ENCODE assay signal across 16 cellular contexts in the genomic region with DNA sequence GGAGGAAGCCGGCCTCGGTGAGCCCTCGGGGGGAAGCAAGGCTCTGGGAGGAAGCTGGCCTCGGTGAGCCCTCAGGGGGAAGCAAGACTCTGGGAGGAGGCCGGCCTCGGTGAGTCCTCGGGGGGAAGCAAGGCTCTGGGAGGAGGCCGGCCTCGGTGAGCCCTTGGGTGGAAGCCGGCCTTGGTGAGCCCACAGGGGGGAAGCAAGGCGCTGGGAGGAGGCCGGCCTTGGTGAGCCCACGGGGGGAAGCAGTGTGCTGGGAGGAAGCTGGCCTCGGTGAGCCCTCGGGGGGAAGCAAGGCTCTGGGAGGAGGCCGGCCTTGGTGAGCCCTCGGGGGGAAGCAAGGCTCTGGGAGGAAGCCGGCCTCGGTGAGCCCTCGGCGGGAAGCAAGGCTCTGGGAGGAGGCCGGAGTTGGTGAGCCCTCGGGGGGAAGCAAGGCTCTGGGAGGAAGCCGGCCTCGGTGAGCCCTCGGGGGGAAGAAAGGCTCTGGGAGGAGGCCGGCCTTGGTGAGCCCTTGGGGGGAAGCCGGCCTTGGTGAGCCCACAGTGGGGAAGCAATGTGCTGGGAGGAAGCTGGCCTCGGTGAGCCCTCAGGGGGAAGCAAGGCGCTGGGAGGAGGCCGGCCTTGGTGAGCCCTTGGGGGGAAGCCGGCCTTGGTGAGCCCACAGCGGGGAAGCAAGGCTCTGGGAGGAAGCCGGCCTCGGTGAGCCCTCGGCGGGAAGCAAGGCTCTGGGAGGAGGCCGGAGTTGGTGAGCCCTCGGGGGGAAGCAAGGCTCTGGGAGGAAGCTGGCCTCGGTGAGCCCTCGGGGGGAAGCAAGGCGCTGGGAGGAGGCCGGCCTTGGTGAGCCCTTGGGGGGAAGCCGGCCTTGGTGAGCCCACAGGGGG. TPM values are rescaled to one million over a fixed set of nuclear protein-coding genes. Genes with fewer than 3 reads are reported as not detected.
DNase-seq lines count a peak whose midpoint lies in the region; ATAC-seq and TF ChIP-seq lines count a peak whose summit lies in the region.
"Not testable (repeated sequence)": the region's sequence is repeated elsewhere in the genome, so short reads cannot be mapped to it uniquely, and the experiment has no call there.
"Had no signal": no experiment of that assay in that cellular context is flagged by ENCODE, and none has a peak within 500 bp of the region (broad histone marks: within the 10 kb centered on the region; RNA-seq: fewer than 3 reads in every experiment).

No MANE protein-coding gene starts in this region.

- H3K27ac Mint-ChIP-seq in T-helper 17 cell = not testable (repeated sequence)
- peak overlapping the region; percentile 63 for H3K27ac Mint-ChIP-seq in activated naive CD8-positive, alpha-beta T cell treated with anti-CD3 and anti-CD28 coated beads, Interleukin-2, amount 10 ng/mL, durations not matched to agents 7 days and 5 days
- H3K27ac Mint-ChIP-seq in stimulated activated effector memory CD8-positive, alpha-beta T cell treated with anti-CD3 and anti-CD28 coated beads, Interleukin-12 subunit alpha, Interleukin-12 subunit beta, amount 100 ng/mL, for 72 hours = peak overlapping the region; percentile 64

- not testable (repeated sequence) for H3K14ac ChIP-seq in neuronal stem cell (ENCODE audit: low read length)

- not testable (repeated sequence) for H4K8ac ChIP-seq in neuronal stem cell (ENCODE audit: low read depth, low read length)

- TF ChIP-seq CTCF in NB4 (IDR thresholded peaks at IDR 0.05; ENCODE audit: low read depth, low read length); lower lobe of right lung (IDR thresholded peaks at IDR 0.05): not testable (repeated sequence)

- DNase-seq in NB4 (ENCODE audit: low read depth) = peak; percentile 27
- not testable (repeated sequence) for DNase-seq in T-helper 17 cell; activated naive CD8-positive, alpha-beta T cell treated with anti-CD3 and anti-CD28 coated beads, Interleukin-2, amount 10 ng/mL, durations not matched to agents 7 days and 5 days; neuronal stem cell (ENCODE audit: low spot score); stimulated activated effector memory CD8-positive, alpha-beta T cell treated with anti-CD3 and anti-CD28 coated beads, Interleukin-12 subunit alpha, Interleukin-12 subunit beta, amount 100 ng/mL, for 72 hours (ENCODE audit: low spot score in 2 of 2)
- peak; percentile 15 for DNase-seq in Right ventricle myocardium superior
- peak; percentile 27 for DNase-seq in lower lobe of right lung

- H3K9me3 Mint-ChIP-seq in activated naive CD8-positive, alpha-beta T cell treated with anti-CD3 and anti-CD28 coated beads, Interleukin-2, amount 10 ng/mL, durations not matched to agents 7 days and 5 days; stimulated activated effector memory CD8-positive, alpha-beta T cell treated with anti-CD3 and anti-CD28 coated beads, Interleukin-12 subunit alpha, Interleukin-12 subunit beta, amount 100 ng/mL, for 72 hours: not testable (repeated sequence)

- not testable (repeated sequence) for H3K9me3 ChIP-seq in T-helper 17 cell (ENCODE audit: control insufficient read depth, low read length, poor library complexity, severe bottlenecking); lower lobe of right lung; neuronal stem cell (replicated peaks in 1 of 2; ENCODE audit: control insufficient read depth in 2 of 2, insufficient read depth in 1 of 2, low read depth in 1 of 2, low read length in 2 of 2)

- H3K4me1 ChIP-seq in lower lobe of right lung = not testable (repeated sequence)
- H3K4me1 ChIP-seq in neuronal stem cell (ENCODE audit: control insufficient read depth in 2 of 2, insufficient read depth in 1 of 2, low read depth in 1 of 2, low read length in 2 of 2) = peaks cover 4 to 12% of the 10 kb centered on the region in 2 donors

- not testable (repeated sequence) for H3K18ac ChIP-seq in neuronal stem cell (ENCODE audit: low read length)

- not testable (repeated sequence) for H3K79me1 ChIP-seq in neuronal stem cell (ENCODE audit: low read depth, low read length)

- not testable (repeated sequence) for H3K4ac ChIP-seq in neuronal stem cell (ENCODE audit: low read length)

- H3K27ac ChIP-seq in lower lobe of right lung; neuronal stem cell (replicated peaks; ENCODE audit: low read length): not testable (repeated sequence)

- TF ChIP-seq POLR2A in NB4 (IDR thresholded peaks at IDR 0.05; ENCODE audit: extremely low read depth, insufficient read length) = not testable (repeated sequence)

- not testable (repeated sequence) for H3K36me3 ChIP-seq in lower lobe of right lung; neuronal stem cell (replicated peaks in 1 of 2; ENCODE audit: control insufficient read depth in 2 of 2, insufficient read depth in 2 of 2, low read length in 2 of 2)

- H3K9ac ChIP-seq in neuronal stem cell (ENCODE audit: low read depth, low read length, poor library complexity) = not testable (repeated sequence)

- not testable (repeated sequence) for H2AFZ ChIP-seq in neuronal stem cell (ENCODE audit: low read length)

- intact Hi-C loops in Right ventricle myocardium superior (cut with DNase I); lower lobe of right lung (cut with DNase I): not testable (repeated sequence)

- not testable (repeated sequence) for H4K91ac ChIP-seq in neuronal stem cell (ENCODE audit: low read depth, low read length, poor library complexity)

- not testable (repeated sequence) for H2BK15ac ChIP-seq in neuronal stem cell (ENCODE audit: low read length)

- peaks cover 24% of the 10 kb centered on the region for H3K27me3 ChIP-seq in lower lobe of right lung (ENCODE audit: low read depth)
- H3K27me3 ChIP-seq in neuronal stem cell (ENCODE audit: control insufficient read depth in 3 of 3, insufficient read depth in 3 of 3, low read depth in 1 of 3, low read length in 3 of 3) = peaks cover 0 to 10% (median 0%) of the 10 kb centered on the region in 3 experiments

- H2BK12ac ChIP-seq in neuronal stem cell (ENCODE audit: low read length) = not testable (repeated sequence)

- not testable (repeated sequence) for H2BK120ac ChIP-seq in neuronal stem cell (ENCODE audit: low read depth, low read length)

- not testable (repeated sequence) for H3K4me3 ChIP-seq in NB4 (ENCODE audit: low read depth, low read length); lower lobe of right lung; neuronal stem cell (ENCODE audit: low read length in 2 of 2)

- H3K36me3 Mint-ChIP-seq in T-helper 17 cell (ENCODE audit: low read depth); activated naive CD8-positive, alpha-beta T cell treated with anti-CD3 and anti-CD28 coated beads, Interleukin-2, amount 10 ng/mL, durations not matched to agents 7 days and 5 days; stimulated activated effector memory CD8-positive, alpha-beta T cell treated with anti-CD3 and anti-CD28 coated beads, Interleukin-12 subunit alpha, Interleukin-12 subunit beta, amount 100 ng/mL, for 72 hours: not testable (repeated sequence)

- no CpG with 5 or more reads among the region's 44 CpGs for WGBS in neuronal stem cell (ENCODE audit: extremely low coverage in 2 of 2, insufficient read length in 2 of 2, insufficient replicate concordance in 1 of 2), 2 donors

- peak overlapping the region; percentile 39 for H2BK5ac ChIP-seq in neuronal stem cell (ENCODE audit: low read length)

- H3K4me3 Mint-ChIP-seq in T-helper 17 cell = peak overlapping the region; percentile 28
- H3K4me3 Mint-ChIP-seq in activated naive CD8-positive, alpha-beta T cell treated with anti-CD3 and anti-CD28 coated beads, Interleukin-2, amount 10 ng/mL, durations not matched to agents 7 days and 5 days; stimulated activated effector memory CD8-positive, alpha-beta T cell treated with anti-CD3 and anti-CD28 coated beads, Interleukin-12 subunit alpha, Interleukin-12 subunit beta, amount 100 ng/mL, for 72 hours: not testable (repeated sequence)

- peak overlapping the region; percentile 81 for H2AK5ac ChIP-seq in neuronal stem cell (ENCODE audit: low read depth, low read length)

- not testable (repeated sequence) for H3K4me2 ChIP-seq in neuronal stem cell (ENCODE audit: insufficient read depth, low read length, poor library complexity, severe bottlenecking)

- H3K4me1 Mint-ChIP-seq in T-helper 17 cell; activated naive CD8-positive, alpha-beta T cell treated with anti-CD3 and anti-CD28 coated beads, Interleukin-2, amount 10 ng/mL, durations not matched to agents 7 days and 5 days; stimulated activated effector memory CD8-positive, alpha-beta T cell treated with anti-CD3 and anti-CD28 coated beads, Interleukin-12 subunit alpha, Interleukin-12 subunit beta, amount 100 ng/mL, for 72 hours: not testable (repeated sequence)

- H3K27me3 Mint-ChIP-seq in T-helper 17 cell; activated naive CD8-positive, alpha-beta T cell treated with anti-CD3 and anti-CD28 coated beads, Interleukin-2, amount 10 ng/mL, durations not matched to agents 7 days and 5 days: not testable (repeated sequence)

- H3K23ac ChIP-seq in neuronal stem cell (ENCODE audit: low read depth, low read length, poor library complexity) = not testable (repeated sequence)

- POLR2A ChIA-PET in activated naive CD8-positive, alpha-beta T cell treated with anti-CD3 and anti-CD28 coated beads, Interleukin-2, amount 10 ng/mL, durations not matched to agents 7 days and 5 days (lab: Charles Lee) = not testable (repeated sequence)

- not testable (repeated sequence) for ATAC-seq in T-helper 17 cell; activated naive CD8-positive, alpha-beta T cell treated with anti-CD3 and anti-CD28 coated beads, Interleukin-2, amount 10 ng/mL, durations not matched to agents 7 days and 5 days (ENCODE audit: low read depth); Right ventricle myocardium superior (ENCODE audit: poor library complexity); lower lobe of right lung; stimulated activated effector memory CD8-positive, alpha-beta T cell treated with anti-CD3 and anti-CD28 coated beads, Interleukin-12 subunit alpha, Interleukin-12 subunit beta, amount 100 ng/mL, for 72 hours

RNA-seq across cellular contexts. Expression of a gene that starts 36.7 kb away (rescaled TPM):
- total RNA-seq in T-helper 17 cell (not detected), Right ventricle myocardium superior (not detected), lower lobe of right lung (not detected)
- not detected for total RNA-seq in activated naive CD8-positive, alpha-beta T cell treated with anti-CD3 and anti-CD28 coated beads, Interleukin-2, amount 10 ng/mL, durations not matched to agents 7 days and 5 days
- polyA plus RNA-seq in neuronal stem cell (2013, experiment 1 of 2) = not detected
- not detected for polyA plus RNA-seq in neuronal stem cell (2013, experiment 2 of 2)
- total RNA-seq: A172; CD4-positive, alpha-beta T cell; CD8-positive, alpha-beta memory T cell; GM12878; GM23248; H1; H7 had no signal
- polyA plus RNA-seq: BJ; CD14-positive monocyte; CD8-positive, alpha-beta memory T cell; GM12878; GM23248 had no signal

RNA-seq across cellular contexts. Expression of a gene that starts 47.9 kb away (rescaled TPM):
- total RNA-seq in T-helper 17 cell (1 to 10 TPM in 1 of 2 donors, under 1 TPM in 1; 0.85 to 1.0 TPM), Right ventricle myocardium superior (2.7 TPM), lower lobe of right lung (4.0 TPM)
- 1 to 10 TPM; 3.0 to 3.5 TPM for total RNA-seq in activated naive CD8-positive, alpha-beta T cell treated with anti-CD3 and anti-CD28 coated beads, Interleukin-2, amount 10 ng/mL, durations not matched to agents 7 days and 5 days
- polyA plus RNA-seq in neuronal stem cell (2013, experiment 1 of 2) = 4.0 TPM
- polyA plus RNA-seq in neuronal stem cell (2013, experiment 2 of 2) = 3.9 TPM

RNA-seq across cellular contexts. Expression of a gene that starts 48.1 kb away (rescaled TPM):
- total RNA-seq in T-helper 17 cell = not detected
- total RNA-seq in activated naive CD8-positive, alpha-beta T cell treated with anti-CD3 and anti-CD28 coated beads, Interleukin-2, amount 10 ng/mL, durations not matched to agents 7 days and 5 days = not detected
- total RNA-seq in Right ventricle myocardium superior = not detected
- not detected for total RNA-seq in lower lobe of right lung
- polyA plus RNA-seq in neuronal stem cell (2013, experiment 1 of 2) = not detected
- polyA plus RNA-seq in neuronal stem cell (2013, experiment 2 of 2) = not detected
- total RNA-seq: A172; CD4-positive, alpha-beta T cell; CD8-positive, alpha-beta memory T cell; GM12878; GM23248; H1; H7 had no signal
- polyA plus RNA-seq: BJ; CD14-positive monocyte; CD8-positive, alpha-beta memory T cell; GM12878; GM23248 had no signal

RNA-seq across cellular contexts. Expression of a gene that starts 55.3 kb away (rescaled TPM):
- not detected for total RNA-seq in T-helper 17 cell
- total RNA-seq in activated naive CD8-positive, alpha-beta T cell treated with anti-CD3 and anti-CD28 coated beads, Interleukin-2, amount 10 ng/mL, durations not matched to agents 7 days and 5 days = not detected
- not detected for total RNA-seq in Right ventricle myocardium superior
- not detected for total RNA-seq in lower lobe of right lung
- polyA plus RNA-seq in neuronal stem cell (2013, experiment 1 of 2) = not detected
- not detected for polyA plus RNA-seq in neuronal stem cell (2013, experiment 2 of 2)
- total RNA-seq: A172; CD4-positive, alpha-beta T cell; CD8-positive, alpha-beta memory T cell; GM12878; GM23248; H1; H7 had no signal
- polyA plus RNA-seq: BJ; CD14-positive monocyte; CD8-positive, alpha-beta memory T cell; GM12878; GM23248; H1 had no signal
